In genomic region chr22:41252365-41252764, GRCh38 we compare ENCODE assay signal across 31 cellular contexts.
"Had no signal": no experiment of that assay in that cellular context is flagged by ENCODE, and none has a peak within 500 bp of the region (broad histone marks: within the 10 kb centered on the region; RNA-seq: fewer than 3 reads in every experiment).

No MANE protein-coding gene starts in this region.

- H3K4me1 ChIP-seq: left lung, lower lobe of right lung, pancreas, testis, thyroid gland, transverse colon, upper lobe of left lung had no signal

- H2AFZ ChIP-seq: neural progenitor cell had no signal

- H3K4me2 ChIP-seq: neural progenitor cell had no signal

- H3K4me1 Mint-ChIP-seq: immature natural killer cell; mesothelial cell of epicardium; natural killer cell; stimulated activated naive B cell treated with anti-CD40 and anti-IgM and Interleukin-4, amounts not matched to agents 10 μg/mL and 1 μg/mL and 100 μg/mL, for 72 hours had no signal

- H3K36me3 ChIP-seq: neural progenitor cell had no signal

- ATAC-seq: left colon; left lung; lower lobe of right lung; natural killer cell; pancreas; right cardiac atrium; sciatic nerve; stimulated activated naive B cell treated with anti-CD40 and anti-IgM and Interleukin-4, amounts not matched to agents 10 μg/mL and 1 μg/mL and 100 μg/mL, for 72 hours; stimulated activated naive CD8-positive, alpha-beta T cell treated with anti-CD3 and anti-CD28 coated beads, Interleukin-15, Interleukin-2, amounts not matched to agents 100 U/mL and 50 U/mL, for 24 hours had no signal

- H3K4me3 Mint-ChIP-seq: immature natural killer cell; mesothelial cell of epicardium; natural killer cell; nephron progenitor cell; neural progenitor cell; stimulated activated naive B cell treated with anti-CD40 and anti-IgM and Interleukin-4, amounts not matched to agents 10 μg/mL and 1 μg/mL and 100 μg/mL, for 72 hours had no signal

- DNase-seq: immature natural killer cell; kidney; left colon; left lung; lower lobe of right lung; mammary epithelial cell; mesendoderm; naive B cell; natural killer cell; nephron progenitor cell; pancreas; retina; stimulated activated CD4-positive, alpha-beta T cell treated with anti-CD3 and anti-CD28 coated beads, Interleukin-12 subunit alpha, Interleukin-12 subunit beta, amount 100 ng/mL, for 4 hours; stimulated activated CD4-positive, alpha-beta T cell treated with anti-CD3 and anti-CD28 coated beads, Interleukin-15, amount 100 ng/mL, for 24 hours; stimulated activated CD4-positive, alpha-beta T cell treated with anti-CD3 and anti-CD28 coated beads, Interleukin-2, amount 100 ng/mL, for 24 hours; stimulated activated CD4-positive, alpha-beta T cell treated with anti-CD3 and anti-CD28 coated beads, Interleukin-4, amount 100 ng/mL, for 1 hour; stimulated activated naive B cell treated with anti-CD40 and anti-IgM and Interleukin-4, amounts not matched to agents 10 μg/mL and 1 μg/mL and 100 μg/mL, for 72 hours; stimulated activated naive CD8-positive, alpha-beta T cell treated with anti-CD3 and anti-CD28 coated beads, Interleukin-15, Interleukin-2, amounts not matched to agents 100 U/mL and 50 U/mL, for 24 hours; stomach; testis; thyroid gland; transverse colon; upper lobe of left lung had no signal

- H3K27me3 Mint-ChIP-seq: naive B cell; stimulated activated naive B cell treated with anti-CD40 and anti-IgM and Interleukin-4, amounts not matched to agents 10 μg/mL and 1 μg/mL and 100 μg/mL, for 72 hours had no signal

- H3K27ac ChIP-seq: left lung, lower lobe of right lung, neural progenitor cell, pancreas, prostate gland, skin epidermis, stomach, testis, thyroid gland, transverse colon, upper lobe of left lung, vagina had no signal

- H3K27me3 ChIP-seq: left lung, neural progenitor cell, pancreas, stomach, testis, thyroid gland, transverse colon, upper lobe of left lung, vagina had no signal

- FAIRE-seq: islet of Langerhans, kidney, pancreas had no signal

- H3K36me3 Mint-ChIP-seq: natural killer cell had no signal

- H3K9me3 Mint-ChIP-seq: immature natural killer cell; mesothelial cell of epicardium; naive B cell; natural killer cell; nephron progenitor cell; neural progenitor cell; stimulated activated naive B cell treated with anti-CD40 and anti-IgM and Interleukin-4, amounts not matched to agents 10 μg/mL and 1 μg/mL and 100 μg/mL, for 72 hours had no signal

- H3K9ac ChIP-seq: neural progenitor cell had no signal

- H3K27ac Mint-ChIP-seq: immature natural killer cell; mesothelial cell of epicardium; naive B cell; natural killer cell; neural progenitor cell; stimulated activated naive B cell treated with anti-CD40 and anti-IgM and Interleukin-4, amounts not matched to agents 10 μg/mL and 1 μg/mL and 100 μg/mL, for 72 hours had no signal

- H3K9me3 ChIP-seq: left lung, lower lobe of right lung, pancreas, prostate gland, stomach, testis, thyroid gland, transverse colon, upper lobe of left lung, vagina had no signal

- H3K4me3 ChIP-seq: left lung, lower lobe of right lung, neural progenitor cell, pancreas, prostate gland, skin epidermis, stomach, testis, thyroid gland, transverse colon, upper lobe of left lung, vagina had no signal
